ENCODE assay signal across 8 cellular contexts in the genomic region with DNA sequence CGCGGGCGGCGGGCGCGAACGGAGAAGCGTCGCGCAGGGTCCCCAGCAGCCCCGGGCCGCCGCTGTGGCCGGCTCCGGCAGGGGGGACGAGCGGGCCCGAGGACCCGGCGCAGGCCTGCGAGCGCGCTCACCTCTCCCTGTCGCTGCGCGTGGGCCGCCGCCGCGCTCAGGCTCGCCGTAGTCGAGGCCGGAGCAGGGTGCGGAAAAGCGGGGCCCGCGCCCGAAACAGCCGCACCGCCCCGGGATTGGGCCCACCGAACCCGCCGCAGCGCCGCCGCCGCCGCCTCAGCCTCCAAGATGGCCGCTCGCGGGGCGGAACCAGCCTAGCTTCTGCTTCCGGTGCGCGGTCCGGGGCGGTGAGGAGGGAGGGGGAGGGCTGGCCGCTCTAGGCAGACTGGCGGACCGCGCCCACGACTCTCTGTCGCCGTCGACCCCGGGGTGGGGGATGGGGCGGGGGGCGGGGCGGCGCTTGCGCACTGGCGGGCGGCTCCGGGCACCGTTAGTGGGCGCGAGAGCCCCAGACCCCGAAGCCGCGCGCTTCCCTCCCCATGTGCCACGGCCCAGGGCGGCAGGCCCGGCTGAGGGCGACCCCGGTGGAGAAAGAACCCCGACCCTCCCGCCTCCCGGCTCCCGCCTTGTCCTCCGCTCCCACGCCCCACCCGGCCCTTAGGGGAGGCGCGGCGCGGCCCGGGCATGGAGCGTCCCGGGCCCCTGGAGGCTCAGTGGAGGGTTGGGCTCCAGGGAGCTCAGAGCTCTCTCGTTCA. TPM values are rescaled to one million over a fixed set of nuclear protein-coding genes. Genes with fewer than 3 reads are reported as not detected.
DNase-seq lines count a peak whose midpoint lies in the region; ATAC-seq, FAIRE-seq and TF ChIP-seq lines count a peak whose summit lies in the region.

UBE2J2 (minus strand) TSS at position 320 of the 764 bp plus-strand sequence. CDS start 5,862 bp downstream, outside the sequence.

- peak within 1 kb of the TSS; percentile 95 to 99 for H3K27ac ChIP-seq in A549

- TF ChIP-seq CTCF in A549 (IDR thresholded peaks at IDR 0.05): no peak

- peaks cover 17% of the 10 kb centered on the region for H3K4me1 ChIP-seq in A549

- TF ChIP-seq POLR2A in A549 (IDR thresholded peaks at IDR 0.05; ENCODE audit: low read length): peak; percentile 65

- no peaks in the 10 kb centered on the region for H3K9me3 ChIP-seq in A549

- TF ChIP-seq RAD21 in A549 (conservative IDR thresholded peaks at IDR 0.05 in 1 of 2, IDR thresholded peaks at IDR 0.05 in 1 of 2): no peak; a peak in 1 of 5 replicates

- no peak for FAIRE-seq in A549 (lab: Jason Lieb, UNC)

- CTCF ChIA-PET in A549 (lab: Yijun Ruan, JAX): interaction anchor here (0.6 to 1.0 kb wide), 2 partner anchors 17 to 78 kb away, joined by 3 read pairs; no protein-coding TSS in a partner anchor

- peak; percentile 75 to 93 for DNase-seq in A549 (ENCODE audit: low read depth in 1 of 2, low spot score in 1 of 2)
- peak; percentile 72 for DNase-seq in NCI-H460 (ENCODE audit: extremely low read depth, low read depth)
- DNase-seq in activated CD4-positive, alpha-beta T cell treated with anti-CD3 and anti-CD28 coated beads for 24 hours (ENCODE audit: low read depth in 2 of 2): peak; percentile 92 to 94
- peak; percentile 99 for DNase-seq in cerebellum (ENCODE audit: low spot score)
- peak; percentile 47 for DNase-seq in kidney glomerular epithelial cell (lab: John Stamatoyannopoulos, UW)
- peak; percentile 90 to 91 for DNase-seq in stimulated activated CD4-positive, alpha-beta T cell treated with anti-CD3 and anti-CD28 coated beads, Interleukin-15, amount 100 ng/mL, for 48 hours (ENCODE audit: low read depth in 2 of 2)

- ATAC-seq in A549 (peak; percentile 94 to 95), GM18867 (IDR thresholded peaks at IDR 0.05; ENCODE audit: unreplicated experiment) (peak; percentile 84), HG03139 (IDR thresholded peaks at IDR 0.05; ENCODE audit: unreplicated experiment) (peak; percentile 59)

- POLR2A ChIA-PET in A549 (lab: Yijun Ruan, JAX): interaction anchor here (0.6 to 0.7 kb wide), 2 partner anchors 8 to 16 kb away, joined by 3 to 5 read pairs; no protein-coding TSS in a partner anchor

- peak within 1 kb of the TSS; percentile 93 for H3K4me2 ChIP-seq in A549

- WGBS in A549 (ENCODE audit: missing lambda C conversion rate): no CpG with 5 or more reads among the region's 103 CpGs

- TF ChIP-seq EP300 in A549 (IDR thresholded peaks at IDR 0.05): no peak

- H3K4me3 ChIP-seq in A549: peak within 1 kb of the TSS; percentile 99

TF ChIP-seq in A549, 52 proteins besides CTCF, POLR2A, EP300 and RAD21:
- TF ChIP-seq EHF (CRISPR knock-in tag; IDR thresholded peaks at IDR 0.05) (no peak), HMGXB4 (CRISPR knock-in tag; IDR thresholded peaks at IDR 0.05; ENCODE audit: borderline replicate concordance) (no peak), JUN (IDR thresholded peaks at IDR 0.05) (peak; percentile 24 to 82; a peak in 3 of 5 replicates), CHD2 (IDR thresholded peaks at IDR 0.05; ENCODE audit: low read length, partially characterized antibody) (peak; percentile 38)
- TF ChIP-seq, protein P1, sequence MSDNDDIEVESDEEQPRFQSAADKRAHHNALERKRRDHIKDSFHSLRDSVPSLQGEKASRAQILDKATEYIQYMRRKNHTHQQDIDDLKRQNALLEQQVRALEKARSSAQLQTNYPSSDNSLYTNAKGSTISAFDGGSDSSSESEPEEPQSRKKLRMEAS (IDR thresholded peaks at IDR 0.05): peak; percentile 36; the same call in 1 of the 2 replicates
- TF ChIP-seq, protein P2, sequence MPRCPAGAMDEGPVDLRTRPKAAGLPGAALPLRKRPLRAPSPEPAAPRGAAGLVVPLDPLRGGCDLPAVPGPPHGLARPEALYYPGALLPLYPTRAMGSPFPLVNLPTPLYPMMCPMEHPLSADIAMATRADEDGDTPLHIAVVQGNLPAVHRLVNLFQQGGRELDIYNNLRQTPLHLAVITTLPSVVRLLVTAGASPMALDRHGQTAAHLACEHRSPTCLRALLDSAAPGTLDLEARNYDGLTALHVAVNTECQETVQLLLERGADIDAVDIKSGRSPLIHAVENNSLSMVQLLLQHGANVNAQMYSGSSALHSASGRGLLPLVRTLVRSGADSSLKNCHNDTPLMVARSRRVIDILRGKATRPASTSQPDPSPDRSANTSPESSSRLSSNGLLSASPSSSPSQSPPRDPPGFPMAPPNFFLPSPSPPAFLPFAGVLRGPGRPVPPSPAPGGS (IDR thresholded peaks at IDR 0.05): 0 out of 3 replicates have a peak, but pooled peaks have one; percentile 45
- TF ChIP-seq, protein P3, sequence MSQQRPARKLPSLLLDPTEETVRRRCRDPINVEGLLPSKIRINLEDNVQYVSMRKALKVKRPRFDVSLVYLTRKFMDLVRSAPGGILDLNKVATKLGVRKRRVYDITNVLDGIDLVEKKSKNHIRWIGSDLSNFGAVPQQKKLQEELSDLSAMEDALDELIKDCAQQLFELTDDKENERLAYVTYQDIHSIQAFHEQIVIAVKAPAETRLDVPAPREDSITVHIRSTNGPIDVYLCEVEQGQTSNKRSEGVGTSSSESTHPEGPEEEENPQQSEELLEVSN (IDR thresholded peaks at IDR 0.05; ENCODE audit: borderline replicate concordance, low read depth): peak; percentile 38; the same call in 1 of the 2 replicates

RNA-seq across cellular contexts. Expression of gene UBE2J2, which starts in this region (rescaled TPM):
- polyA plus RNA-seq in A549 (2011; rRNA removed) (18.0 and 21.2 TPM in 2 replicates), A549 (2017; fragmentation: RNase III; extraction: RNeasy Plus Mini Kit Qiagen cat#74134 plus additional on column Dnase treatment) (35.2 to 38.0 TPM (median 36.2 TPM) in 3 replicates)
- polyA plus RNA-seq in A549 (2012; cell fraction: cytosol; rRNA removed): 41.8 and 50.2 TPM in 2 replicates
- polyA plus RNA-seq in A549 (2012; cell fraction: nucleus; rRNA removed): 69.6 and 74.6 TPM in 2 replicates
- polyA minus RNA-seq in A549 (2011; rRNA and poly(A)+ RNA removed): 14.5 and 16.3 TPM in 2 replicates
- 49.6 and 52.2 TPM in 2 replicates for total RNA-seq in NCI-H460 (2014; rRNA removed; shearing (Covaris generic))
- 43.4 and 58.0 TPM in 2 replicates for polyA plus RNA-seq in NCI-H460 (2014; cell fraction: nucleus; rRNA removed)
- 32.1 TPM for total RNA-seq in cerebellum

Comparison
In these comparisons a context has a peak if more than half of its experiments do, and no peak if none do; other contexts are left out.
1. Peak in every context shown above with its lines: DNase-seq, ATAC-seq, H3K4me3 ChIP-seq and H3K27ac ChIP-seq.
2. DNase-seq: peak in every context shown above with its lines; median percentile 99 in cerebellum; 93 in activated CD4-positive, alpha-beta T cell treated with anti-CD3 and anti-CD28 coated beads for 24 hours; 90 in stimulated activated CD4-positive, alpha-beta T cell treated with anti-CD3 and anti-CD28 coated beads, Interleukin-15, amount 100 ng/mL, for 48 hours; 84 in A549; 72 in NCI-H460; 47 in kidney glomerular epithelial cell.